Comparison of ENCODE assay signal across 1 cellular context in genomic region chr22:49571326-49571725, GRCh38.
TF ChIP-seq lines count a peak whose summit lies in the region.

No MANE protein-coding gene starts in this region.

TF ChIP-seq in HepG2, 621 proteins besides CTCF, POLR2A, EP300 and RAD21:
- TF ChIP-seq, protein P1, sequence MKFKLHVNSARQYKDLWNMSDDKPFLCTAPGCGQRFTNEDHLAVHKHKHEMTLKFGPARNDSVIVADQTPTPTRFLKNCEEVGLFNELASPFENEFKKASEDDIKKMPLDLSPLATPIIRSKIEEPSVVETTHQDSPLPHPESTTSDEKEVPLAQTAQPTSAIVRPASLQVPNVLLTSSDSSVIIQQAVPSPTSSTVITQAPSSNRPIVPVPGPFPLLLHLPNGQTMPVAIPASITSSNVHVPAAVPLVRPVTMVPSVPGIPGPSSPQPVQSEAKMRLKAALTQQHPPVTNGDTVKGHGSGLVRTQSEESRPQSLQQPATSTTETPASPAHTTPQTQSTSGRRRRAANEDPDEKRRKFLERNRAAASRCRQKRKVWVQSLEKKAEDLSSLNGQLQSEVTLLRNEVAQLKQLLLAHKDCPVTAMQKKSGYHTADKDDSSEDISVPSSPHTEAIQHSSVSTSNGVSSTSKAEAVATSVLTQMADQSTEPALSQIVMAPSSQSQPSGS (CRISPR knock-in tag; IDR thresholded peaks at IDR 0.05): no peak
- TF ChIP-seq SRF (IDR thresholded peaks at IDR 0.05; ENCODE audit: low read depth, low read length) (no peak), CHCHD3 (CRISPR knock-in tag; IDR thresholded peaks at IDR 0.05) (no peak), TEAD3 (CRISPR knock-in tag; optimal IDR thresholded peaks at IDR 0.05; ENCODE audit: borderline replicate concordance) (no peak), ZNF205 (CRISPR knock-in tag; IDR thresholded peaks at IDR 0.05) (no peak), ZSCAN22 (CRISPR knock-in tag; IDR thresholded peaks at IDR 0.05) (no peak), ZNF569 (CRISPR knock-in tag; IDR thresholded peaks at IDR 0.05; ENCODE audit: borderline replicate concordance) (no peak), ARID2 (CRISPR knock-in tag; IDR thresholded peaks at IDR 0.05; ENCODE audit: borderline replicate concordance) (no peak), ZBTB20 (CRISPR knock-in tag; IDR thresholded peaks at IDR 0.05; ENCODE audit: borderline replicate concordance, low read depth) (no peak), ZNF670 (CRISPR knock-in tag; IDR thresholded peaks at IDR 0.05; ENCODE audit: borderline replicate concordance) (no peak), ZNF687 (CRISPR knock-in tag; IDR thresholded peaks at IDR 0.05) (no peak), ZNF792 (CRISPR knock-in tag; IDR thresholded peaks at IDR 0.05) (no peak), ZNF232 (CRISPR knock-in tag; IDR thresholded peaks at IDR 0.05; ENCODE audit: borderline replicate concordance) (no peak), GFI1 (CRISPR knock-in tag; IDR thresholded peaks at IDR 0.05; ENCODE audit: borderline replicate concordance) (no peak), ZNF138 (CRISPR knock-in tag; IDR thresholded peaks at IDR 0.05; ENCODE audit: low read depth) (no peak), PRPF4 (IDR thresholded peaks at IDR 0.05; ENCODE audit: low read depth, low read length, poor library complexity, severe bottlenecking) (no peak)
TF ChIP-seq in HepG2: peak in this region for 0.
